Comparison of ENCODE assay signal across 22 cellular contexts in genomic region chr12:123531091-123531490, GRCh38. TPM values are rescaled to one million over a fixed set of nuclear protein-coding genes. Genes with fewer than 3 reads are reported as not detected.
DNase-seq lines count a peak whose midpoint lies in the region; ATAC-seq and TF ChIP-seq lines count a peak whose summit lies in the region.
"Had no signal": no experiment of that assay in that cellular context is flagged by ENCODE, and none has a peak within 500 bp of the region (broad histone marks: within the 10 kb centered on the region; RNA-seq: fewer than 3 reads in every experiment).

No MANE protein-coding gene starts in this region.

- no peak for TF ChIP-seq POLR2A in breast epithelium (IDR thresholded peaks at IDR 0.05)

- H3K27me3 ChIP-seq in BLaER1 treated with 17β-estradiol and CSF1 and Interleukin-3, amounts not matched to agents 10 nM and 100 nM = peaks cover 0 to 9% (median 6%) of the 10 kb centered on the region in 11 experiments; a peak in 13 of 22 replicates
- H3K27me3 ChIP-seq in breast epithelium = no peaks in the 10 kb centered on the region
- no peaks in the 10 kb centered on the region for H3K27me3 ChIP-seq in osteoblast (ENCODE audit: insufficient read depth, low read length)
- H3K27me3 ChIP-seq: ovary, vagina had no signal

- no peaks in the 10 kb centered on the region for H3K9me3 ChIP-seq in BLaER1 treated with 17β-estradiol and CSF1 and Interleukin-3, amounts not matched to agents 10 nM and 100 nM (replicated peaks in 1 of 11)
- no peaks in the 10 kb centered on the region for H3K9me3 ChIP-seq in breast epithelium
- no peaks in the 10 kb centered on the region for H3K9me3 ChIP-seq in osteoblast (ENCODE audit: low read depth, low read length)
- H3K9me3 ChIP-seq: A549, ovary, vagina had no signal

- no peak for DNase-seq in breast epithelium (ENCODE audit: low spot score in 2 of 2)
- DNase-seq in left cardiac atrium = peak; percentile 36
- DNase-seq in osteoblast (ENCODE audit: insufficient read length, low spot score, missing footprints) = no peak
- no peak for DNase-seq in central memory CD4-positive, alpha-beta T cell
- DNase-seq in omental fat pad (ENCODE audit: low spot score) = no peak
- no peak for DNase-seq in DMS53 treated with DMSO at 0.1 percent for 48 hours (lab: John Stamatoyannopoulos, UW; ENCODE audit: unreplicated experiment)
- DNase-seq in DMS114 treated with DMSO at 0.1 percent for 48 hours (lab: John Stamatoyannopoulos, UW; ENCODE audit: unreplicated experiment) = no peak
- DNase-seq: activated CD4-positive, alpha-beta T cell treated with anti-CD3 and anti-CD28 coated beads for 4 hours; activated gamma-delta T cell; DMS79; MV-4-11; NCI-H2029 treated with DMSO at 0.1 percent for 48 hours; NCI-H510A; ovary; stimulated activated naive B cell treated with anti-CD40 and anti-IgM and Interleukin-4, amounts not matched to agents 10 μg/mL and 1 μg/mL and 100 μg/mL, for 72 hours; T1000 had no signal

- peaks cover 0 to 27% (median 0%) of the 10 kb centered on the region in 11 experiments; a peak in 2 of 22 replicates for H3K36me3 ChIP-seq in BLaER1 treated with 17β-estradiol and CSF1 and Interleukin-3, amounts not matched to agents 10 nM and 100 nM
- H3K36me3 ChIP-seq in breast epithelium = no peaks in the 10 kb centered on the region
- H3K36me3 ChIP-seq in osteoblast (ENCODE audit: insufficient read depth, low read length) = peaks cover 13% of the 10 kb centered on the region
- H3K36me3 ChIP-seq: ovary, vagina had no signal

- peaks cover 21 to 38% (median 33%) of the 10 kb centered on the region in 10 experiments for H3K4me1 ChIP-seq in BLaER1 treated with 17β-estradiol and CSF1 and Interleukin-3, amounts not matched to agents 10 nM and 100 nM
- peaks cover 0 to 18% of the 10 kb centered on the region in 2 donors for H3K4me1 ChIP-seq in breast epithelium
- peaks cover 18% of the 10 kb centered on the region for H3K4me1 ChIP-seq in osteoblast (ENCODE audit: insufficient read depth, low read length)

- H3K4me3 ChIP-seq in BLaER1 treated with 17β-estradiol and CSF1 and Interleukin-3, amounts not matched to agents 10 nM and 100 nM = no peak overlapping the region
- H3K4me3 ChIP-seq in breast epithelium (no peak overlapping the region), osteoblast (ENCODE audit: insufficient read depth, low read length) (no peak overlapping the region)
- H3K4me3 ChIP-seq: A549, ovary had no signal

- H2AFZ ChIP-seq in osteoblast (ENCODE audit: low read length) = no peak overlapping the region

- H3K79me2 ChIP-seq in osteoblast (ENCODE audit: insufficient read depth, low read length) = peaks cover 63% of the 10 kb centered on the region

- H3K9ac ChIP-seq in BLaER1 treated with 17β-estradiol and CSF1 and Interleukin-3, amounts not matched to agents 10 nM and 100 nM = 0 out of 22 replicates have a peak overlapping the region, but pooled peaks of 1 of the 11 experiments have one; percentile 26

- peak overlapping the region; percentile 95 to 99 (median 97) for H3K4me2 ChIP-seq in BLaER1 treated with 17β-estradiol and CSF1 and Interleukin-3, amounts not matched to agents 10 nM and 100 nM
- H3K4me2 ChIP-seq in osteoblast (ENCODE audit: insufficient read depth, low read length) = peak overlapping the region; percentile 97

- peak in 1 of 2 donors; percentile 3 for ATAC-seq in left cardiac atrium
- no peak for ATAC-seq in omental fat pad (ENCODE audit: low FRiP score)
- ATAC-seq: A549, esophagus mucosa had no signal

- H3K27ac ChIP-seq in BLaER1 treated with 17β-estradiol and CSF1 and Interleukin-3, amounts not matched to agents 10 nM and 100 nM = peak overlapping the region in 3 of 11 experiments; percentile 45 to 50 (median 47); a peak in 4 of 22 replicates
- H3K27ac ChIP-seq in breast epithelium = peak overlapping the region; percentile 68 to 96
- no peak overlapping the region for H3K27ac ChIP-seq in osteoblast (ENCODE audit: low read depth, low read length)
- H3K27ac ChIP-seq: C4-2B, HL-60, ovary, vagina had no signal

- intact Hi-C loops in breast epithelium (cut with DNase I; ENCODE audit: low total_unique reads) (no loop called here), left cardiac atrium (cut with DNase I) (loop anchor here in 1 of 2 donors (5.0 kb wide), 2 partner anchors 51 to 59 kb away; partner anchors contain the start of gene TMED2)

- TF ChIP-seq CTCF in breast epithelium (IDR thresholded peaks at IDR 0.05) = no peak
- TF ChIP-seq CTCF in osteoblast (IDR thresholded peaks at IDR 0.05; ENCODE audit: extremely low read depth, low read depth, low read length) = no peak
- no peak for TF ChIP-seq CTCF in omental fat pad (IDR thresholded peaks at IDR 0.05)

- H4K20me1 ChIP-seq in BLaER1 treated with 17β-estradiol and CSF1 and Interleukin-3, amounts not matched to agents 10 nM and 100 nM = peaks cover 4 to 58% (median 26%) of the 10 kb centered on the region in 11 experiments; a peak in 17 of 22 replicates
- peaks cover 17% of the 10 kb centered on the region for H4K20me1 ChIP-seq in osteoblast (ENCODE audit: insufficient read depth, low read length)

RNA-seq across cellular contexts. Expression of gene RILPL1, which starts 2.4 kb away (rescaled TPM):
- total RNA-seq in breast epithelium (10 to 100 TPM; 14.4 to 15.1 (median 14.7) TPM), left cardiac atrium (10 to 100 TPM; 91.7 to 98.0 TPM), osteoblast (14.7 and 16.3 TPM in 2 replicates), omental fat pad (10 to 100 TPM in 3 of 4 donors, 1 to 10 TPM in 1; 8.5 to 21.9 (median 11.2) TPM)

RNA-seq across cellular contexts. Expression of gene TMED2, which starts 53.3 kb away (rescaled TPM):
- total RNA-seq in breast epithelium = 100 to 1,000 TPM; 137 to 153 (median 152) TPM
- 100 to 1,000 TPM; 176 to 248 TPM for total RNA-seq in left cardiac atrium
- total RNA-seq in osteoblast = 382 and 418 TPM in 2 replicates
- total RNA-seq in omental fat pad = 100 to 1,000 TPM; 121 to 179 (median 145) TPM
